Comparison of ENCODE assay signal across 26 cellular contexts in genomic region chr10:4199196-4199595, GRCh38.
"Had no signal": no experiment of that assay in that cellular context is flagged by ENCODE, and none has a peak within 500 bp of the region (broad histone marks: within the 10 kb centered on the region; RNA-seq: fewer than 3 reads in every experiment).

No MANE protein-coding gene starts in this region.

- ATAC-seq: left colon; left lung; mucosa of descending colon; naive thymus-derived CD4-positive, alpha-beta T cell; natural killer cell treated with Interleukin-12 subunit alpha and Interleukin-12 subunit beta and Interleukin-15 and Interleukin-18, amount 100 ng/mL, for 72 hours; right cardiac atrium; sciatic nerve; stimulated activated naive B cell treated with anti-CD40 and anti-IgM and Interleukin-4, amounts not matched to agents 10 μg/mL and 1 μg/mL and 100 μg/mL, for 72 hours; stimulated activated naive CD8-positive, alpha-beta T cell treated with anti-CD3 and anti-CD28 coated beads, Interleukin-15, Interleukin-2, amounts not matched to agents 100 U/mL and 50 U/mL, for 24 hours had no signal

- H3K36me3 ChIP-seq: left lung, ovary, stomach, thyroid gland, transverse colon, upper lobe of left lung, vagina had no signal

- H3K9me3 ChIP-seq: left lung, mucosa of descending colon, ovary, stomach, testis, thyroid gland, transverse colon, upper lobe of left lung, vagina had no signal

- H3K4me1 ChIP-seq: left lung, thyroid gland had no signal

- H3K27me3 ChIP-seq: left lung, ovary, stomach, testis, thyroid gland, transverse colon, upper lobe of left lung, vagina had no signal

- H3K4me3 ChIP-seq: left lung, lung, mucosa of descending colon, ovary, skin epidermis, stomach, testis, thyroid gland, transverse colon, upper lobe of left lung, vagina had no signal

- H3K27ac ChIP-seq: left lung, ovary, skin epidermis, testis, thyroid gland, upper lobe of left lung, vagina had no signal

- FAIRE-seq: kidney had no signal

- DNase-seq: hippocampal formation; kidney; left colon; left lung; midbrain; mucosa of descending colon; naive thymus-derived CD4-positive, alpha-beta T cell; ovary; retina; right cardiac atrium; stimulated activated CD4-positive, alpha-beta T cell treated with anti-CD3 and anti-CD28 coated beads, Interleukin-12 subunit alpha, Interleukin-12 subunit beta, amount 100 ng/mL, for 4 hours; stimulated activated CD4-positive, alpha-beta T cell treated with anti-CD3 and anti-CD28 coated beads, Interleukin-15, amount 100 ng/mL, for 24 hours; stimulated activated CD4-positive, alpha-beta T cell treated with anti-CD3 and anti-CD28 coated beads, Interleukin-2, amount 100 ng/mL, for 24 hours; stimulated activated CD4-positive, alpha-beta T cell treated with anti-CD3 and anti-CD28 coated beads, Interleukin-4, amount 100 ng/mL, for 1 hour; stimulated activated naive B cell treated with anti-CD40 and anti-IgM and Interleukin-4, amounts not matched to agents 10 μg/mL and 1 μg/mL and 100 μg/mL, for 72 hours; stimulated activated naive CD8-positive, alpha-beta T cell treated with anti-CD3 and anti-CD28 coated beads, Interleukin-15, Interleukin-2, amounts not matched to agents 100 U/mL and 50 U/mL, for 24 hours; stomach; testis; thyroid gland; transverse colon; upper lobe of left lung had no signal
